ENCODE assay signal across 8 cellular contexts in genomic region chr5:119070828-119071572, GRCh38. TPM values are rescaled to one million over a fixed set of nuclear protein-coding genes. Genes with fewer than 3 reads are reported as not detected.
DNase-seq lines count a peak whose midpoint lies in the region; ATAC-seq and TF ChIP-seq lines count a peak whose summit lies in the region.

Gene DMXL1, plus strand, starts transcription at chr5:119071087. Its CDS starts 483 bp downstream, at chr5:119071570.

- ATAC-seq in natural killer cell treated with Interleukin-12 subunit alpha and Interleukin-12 subunit beta and Interleukin-15 and Interleukin-18, amount 100 ng/mL, for 72 hours = peak; percentile 94
- peak; percentile 92 for ATAC-seq in stimulated activated naive CD8-positive, alpha-beta T cell treated with anti-CD3 and anti-CD28 coated beads, Interleukin-15, Interleukin-2, amounts not matched to agents 100 U/mL and 50 U/mL, for 24 hours

- H3K9me3 Mint-ChIP-seq in natural killer cell treated with Interleukin-12 subunit alpha and Interleukin-12 subunit beta and Interleukin-15 and Interleukin-18, amount 100 ng/mL, for 72 hours = no peaks in the 10 kb centered on the region

- no peaks in the 10 kb centered on the region for H3K27me3 ChIP-seq in H7 (ENCODE audit: control insufficient read depth, insufficient read depth, low read length)

- peak within 1 kb of the TSS; percentile 95 to 97 for H3K27ac Mint-ChIP-seq in natural killer cell treated with Interleukin-12 subunit alpha and Interleukin-12 subunit beta and Interleukin-15 and Interleukin-18, amount 100 ng/mL, for 72 hours

- no peaks in the 10 kb centered on the region for H3K36me3 Mint-ChIP-seq in natural killer cell treated with Interleukin-12 subunit alpha and Interleukin-12 subunit beta and Interleukin-15 and Interleukin-18, amount 100 ng/mL, for 72 hours

- DNase-seq in EL (peak; percentile 100), H7 (peak; percentile 87), M059J (ENCODE audit: low read depth) (peak; percentile 99), SHP77 (lab: John Stamatoyannopoulos, UW) (peak; percentile 97 to 98), fibroblast of pulmonary artery (ENCODE audit: low read depth) (peak; percentile 100)
- DNase-seq in activated effector memory CD4-positive, alpha-beta T cell treated with Interleukin-2 at 50 U/mL for 16 hours = peak; percentile 93
- peak; percentile 98 for DNase-seq in natural killer cell treated with Interleukin-12 subunit alpha and Interleukin-12 subunit beta and Interleukin-15 and Interleukin-18, amount 100 ng/mL, for 72 hours (ENCODE audit: low spot score)
- peak; percentile 96 for DNase-seq in stimulated activated naive CD8-positive, alpha-beta T cell treated with anti-CD3 and anti-CD28 coated beads, Interleukin-15, Interleukin-2, amounts not matched to agents 100 U/mL and 50 U/mL, for 24 hours

- H3K4me3 ChIP-seq in H7 (ENCODE audit: insufficient read depth, low read depth, low read length) = peak within 1 kb of the TSS; percentile 100
- H3K4me3 ChIP-seq in fibroblast of pulmonary artery (replicated peaks; ENCODE audit: low read depth, low read length) = peak within 1 kb of the TSS; percentile 87

- H3K4me1 Mint-ChIP-seq in natural killer cell treated with Interleukin-12 subunit alpha and Interleukin-12 subunit beta and Interleukin-15 and Interleukin-18, amount 100 ng/mL, for 72 hours (ENCODE audit: low read depth in 2 of 2) = peaks cover 35 to 39% of the 10 kb centered on the region in 2 donors

- H3K36me3 ChIP-seq in H7 (replicated peaks; ENCODE audit: control insufficient read depth, insufficient read depth, low read length) = no peaks in the 10 kb centered on the region

- H3K27me3 Mint-ChIP-seq in natural killer cell treated with Interleukin-12 subunit alpha and Interleukin-12 subunit beta and Interleukin-15 and Interleukin-18, amount 100 ng/mL, for 72 hours = no peaks in the 10 kb centered on the region

- peak within 1 kb of the TSS; percentile 98 for H3K4me3 Mint-ChIP-seq in natural killer cell treated with Interleukin-12 subunit alpha and Interleukin-12 subunit beta and Interleukin-15 and Interleukin-18, amount 100 ng/mL, for 72 hours

- TF ChIP-seq CTCF in fibroblast of pulmonary artery (IDR thresholded peaks at IDR 0.05; ENCODE audit: low read length, missing control alignments) = no peak

RNA-seq across cellular contexts. Expression of gene DMXL1, which starts in this region (rescaled TPM):
- total RNA-seq in H7 (2014; rRNA removed; shearing (Covaris generic)) = 20.8 and 40.7 TPM in 2 replicates
- 10.3 and 22.0 TPM in 2 replicates for total RNA-seq in M059J (2014; rRNA removed; shearing (Covaris generic))
- total RNA-seq in natural killer cell treated with Interleukin-12 subunit alpha and Interleukin-12 subunit beta and Interleukin-15 and Interleukin-18, amount 100 ng/mL, for 72 hours = 10 to 100 TPM; 41.2 to 45.3 TPM

Comparison
In these comparisons a context has a peak if more than half of its experiments do, and no peak if none do; other contexts are left out.
1. Peak in every context shown above with its lines: DNase-seq, ATAC-seq and H3K4me3 ChIP-seq.